8 cellular contexts compared by ENCODE assay signal in genomic region chr6:109705258-109705657, GRCh38. TPM values are rescaled to one million over a fixed set of nuclear protein-coding genes. Genes with fewer than 3 reads are reported as not detected.
DNase-seq lines count a peak whose midpoint lies in the region; ATAC-seq, FAIRE-seq and TF ChIP-seq lines count a peak whose summit lies in the region.

No MANE protein-coding gene starts in this region.

- no peak for DNase-seq in H54 (ENCODE audit: insufficient read length, low spot score)
- peak; percentile 85 for DNase-seq in LoVo (ENCODE audit: low spot score)
- peak; percentile 90 for DNase-seq in RKO (ENCODE audit: low spot score)
- DNase-seq in activated T-cell treated with anti-CD3 and anti-CD28 coated beads, Interleukin-2, amount 50 U/mL, for 72 hours, result peak; percentile 79 to 80
- DNase-seq in fibroblast of mammary gland (ENCODE audit: low read depth), result peak; percentile 91
- peak; percentile 77 for DNase-seq in neural crest cell (ENCODE audit: low read depth, low spot score)
- DNase-seq in stromal cell of bone marrow (ENCODE audit: low read depth), result peak; percentile 77

- no peak overlapping the region for H3K4me3 ChIP-seq in fibroblast of mammary gland (ENCODE audit: control insufficient read depth, low read depth, low read length)

- peaks cover 0 to 4% of the 10 kb centered on the region in 2 donors for H3K9me3 Mint-ChIP-seq in activated T-cell treated with anti-CD3 and anti-CD28 coated beads, Interleukin-2, amount 50 U/mL, for 72 hours
- peaks cover 11% of the 10 kb centered on the region for H3K9me3 Mint-ChIP-seq in neural crest cell

- TF ChIP-seq CTCF in fibroblast of mammary gland (conservative IDR thresholded peaks at IDR 0.05; ENCODE audit: control insufficient read depth, insufficient read depth, low read depth, low read length) (peak; percentile 100), neural crest cell (conservative IDR thresholded peaks at IDR 0.05) (peak; percentile 100)

- H3K4me1 Mint-ChIP-seq in activated T-cell treated with anti-CD3 and anti-CD28 coated beads, Interleukin-2, amount 50 U/mL, for 72 hours (ENCODE audit: low read depth), result peaks cover 11% of the 10 kb centered on the region
- peaks cover 16% of the 10 kb centered on the region for H3K4me1 Mint-ChIP-seq in neural crest cell

- H3K4me3 Mint-ChIP-seq in activated T-cell treated with anti-CD3 and anti-CD28 coated beads, Interleukin-2, amount 50 U/mL, for 72 hours, result no peak overlapping the region
- H3K4me3 Mint-ChIP-seq in neural crest cell, result no peak overlapping the region

- no peaks in the 10 kb centered on the region for H3K27me3 Mint-ChIP-seq in activated T-cell treated with anti-CD3 and anti-CD28 coated beads, Interleukin-2, amount 50 U/mL, for 72 hours (ENCODE audit: low read depth)
- no peaks in the 10 kb centered on the region for H3K27me3 Mint-ChIP-seq in neural crest cell (ENCODE audit: low read depth)

- peak; percentile 98 for FAIRE-seq in G401.6 (lab: Jason Lieb, UNC)
- FAIRE-seq in H54 (lab: Jason Lieb, UNC), result peak; percentile 86

- H3K36me3 Mint-ChIP-seq in activated T-cell treated with anti-CD3 and anti-CD28 coated beads, Interleukin-2, amount 50 U/mL, for 72 hours (ENCODE audit: insufficient read depth in 2 of 2), result peaks cover 2% of the 10 kb centered on the region in 2 donors
- H3K36me3 Mint-ChIP-seq in neural crest cell (ENCODE audit: low read depth), result peaks cover 11% of the 10 kb centered on the region

- ATAC-seq in activated T-cell treated with anti-CD3 and anti-CD28 coated beads, Interleukin-2, amount 50 U/mL, for 72 hours (replicated peaks in 1 of 2), result peak; percentile 97 to 99

- TF ChIP-seq POLR2A in H54 (IDR thresholded peaks at IDR 0.05; ENCODE audit: low read depth, low read length), result no peak

- no peak overlapping the region for H3K27ac Mint-ChIP-seq in activated T-cell treated with anti-CD3 and anti-CD28 coated beads, Interleukin-2, amount 50 U/mL, for 72 hours
- H3K27ac Mint-ChIP-seq in neural crest cell (ENCODE audit: unreplicated experiment), result no peak overlapping the region

RNA-seq across cellular contexts. Expression of gene FIG4, which starts 14.2 kb away (rescaled TPM):
- total RNA-seq in activated T-cell treated with anti-CD3 and anti-CD28 coated beads, Interleukin-2, amount 50 U/mL, for 72 hours, result 10 to 100 TPM; 15.0 to 21.0 TPM
- total RNA-seq in neural crest cell, result 12.7 and 14.7 TPM in 2 replicates

RNA-seq across cellular contexts. Expression of gene AK9, which starts 14.3 kb away (rescaled TPM):
- total RNA-seq in activated T-cell treated with anti-CD3 and anti-CD28 coated beads, Interleukin-2, amount 50 U/mL, for 72 hours, result 10 to 100 TPM in 1 of 2 donors, 1 to 10 TPM in 1; 6.4 to 11.5 TPM
- total RNA-seq in neural crest cell, result 4.8 and 6.0 TPM in 2 replicates
